In the genomic region with DNA sequence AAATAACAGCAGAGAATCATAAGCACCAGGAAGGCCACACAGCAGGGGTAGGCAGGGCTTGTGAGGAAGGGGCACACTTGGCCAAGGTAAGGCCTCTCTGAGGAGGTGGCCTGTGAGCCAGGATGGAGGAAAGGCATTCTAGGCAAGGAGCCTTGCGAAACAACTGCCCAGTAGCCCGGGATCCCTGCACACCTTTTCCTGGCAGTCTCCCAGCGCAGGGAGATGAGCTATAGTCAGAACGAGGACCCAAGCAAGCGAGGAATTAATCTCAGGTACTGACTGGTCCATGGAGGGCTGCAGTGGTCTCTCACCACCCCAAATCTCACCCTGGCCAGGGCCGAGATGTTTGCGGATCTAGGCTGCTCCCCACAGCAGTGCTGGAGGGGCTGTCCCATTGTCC, we compare ENCODE assay signal across 22 cellular contexts.
"Had no signal": no experiment of that assay in that cellular context is flagged by ENCODE, and none has a peak within 500 bp of the region (broad histone marks: within the 10 kb centered on the region; RNA-seq: fewer than 3 reads in every experiment).

No MANE protein-coding gene starts in this region.

- H3K27ac Mint-ChIP-seq: activated naive CD4-positive, alpha-beta T cell treated with anti-CD3 and anti-CD28 coated beads, Interleukin-2, amount 10 ng/mL, durations not matched to agents 7 days and 5 days; activated naive CD8-positive, alpha-beta T cell treated with anti-CD3 and anti-CD28 coated beads for 36 hours; activated T-helper 17 cell treated with anti-CD3 and anti-CD28 coated beads, Interleukin-2, amount 50 U/mL, for 72 hours; T-helper 1 cell treated with Interleukin-12 subunit alpha and Interleukin-12 subunit beta and Interleukin-4 antibody, amounts not matched to agents 30 μg/mL and 1 μg/mL, for 36 hours; WTC11 had no signal

- H3K9me3 Mint-ChIP-seq: activated naive CD4-positive, alpha-beta T cell treated with anti-CD3 and anti-CD28 coated beads, Interleukin-2, amount 10 ng/mL, durations not matched to agents 7 days and 5 days; activated naive CD8-positive, alpha-beta T cell treated with anti-CD3 and anti-CD28 coated beads for 36 hours; activated T-helper 17 cell treated with anti-CD3 and anti-CD28 coated beads, Interleukin-2, amount 50 U/mL, for 72 hours; T-helper 1 cell treated with Interleukin-12 subunit alpha and Interleukin-12 subunit beta and Interleukin-4 antibody, amounts not matched to agents 30 μg/mL and 1 μg/mL, for 36 hours; WTC11 had no signal

- H3K4me3 Mint-ChIP-seq: activated naive CD4-positive, alpha-beta T cell treated with anti-CD3 and anti-CD28 coated beads, Interleukin-2, amount 10 ng/mL, durations not matched to agents 7 days and 5 days; activated naive CD8-positive, alpha-beta T cell treated with anti-CD3 and anti-CD28 coated beads for 36 hours; activated T-helper 17 cell treated with anti-CD3 and anti-CD28 coated beads, Interleukin-2, amount 50 U/mL, for 72 hours; T-helper 1 cell treated with Interleukin-12 subunit alpha and Interleukin-12 subunit beta and Interleukin-4 antibody, amounts not matched to agents 30 μg/mL and 1 μg/mL, for 36 hours; WTC11 had no signal

- DNase-seq: activated CD4-positive, alpha-beta T cell treated with anti-CD3 and anti-CD28 coated beads for 48 hours; activated CD4-positive, alpha-beta T cell treated with anti-CD3 and anti-CD28 coated beads, Interleukin-2, amount 50 U/mL, for 4 hours; activated CD4-positive, CD25-positive, alpha-beta regulatory T cell treated with anti-CD3 and anti-CD28 coated beads, Interleukin-2, amount 50 U/mL, for 72 hours; activated gamma-delta T cell; activated naive CD4-positive, alpha-beta T cell treated with anti-CD3 and anti-CD28 coated beads, Interleukin-2, amount 10 ng/mL, durations not matched to agents 7 days and 5 days; activated naive CD8-positive, alpha-beta T cell treated with anti-CD3 and anti-CD28 coated beads for 36 hours; activated T-cell treated with anti-CD3 and anti-CD28 coated beads for 4 hours; activated T-cell treated with anti-CD3 and anti-CD28 coated beads, Interleukin-2, amount 50 U/mL, for 48 hours; brain microvascular endothelial cell; Kasumi-1; KBM-7; NCI-H1048; NCI-H146; NCI-H187 treated with DMSO at 0.1 percent for 48 hours; NCI-H2171; NCI-H2227 treated with DMSO at 0.1 percent for 48 hours; NCI-H446 treated with DMSO at 0.1 percent for 48 hours; SHP77 treated with DMSO at 0.1 percent for 48 hours had no signal

- H3K27me3 ChIP-seq: brain microvascular endothelial cell, cardiac muscle cell had no signal

- H3K4me1 Mint-ChIP-seq: activated naive CD4-positive, alpha-beta T cell treated with anti-CD3 and anti-CD28 coated beads, Interleukin-2, amount 10 ng/mL, durations not matched to agents 7 days and 5 days; activated naive CD8-positive, alpha-beta T cell treated with anti-CD3 and anti-CD28 coated beads for 36 hours; activated T-helper 17 cell treated with anti-CD3 and anti-CD28 coated beads, Interleukin-2, amount 50 U/mL, for 72 hours had no signal

- H3K4me3 ChIP-seq: cardiac muscle cell had no signal

- H3K36me3 Mint-ChIP-seq: activated naive CD4-positive, alpha-beta T cell treated with anti-CD3 and anti-CD28 coated beads, Interleukin-2, amount 10 ng/mL, durations not matched to agents 7 days and 5 days; activated naive CD8-positive, alpha-beta T cell treated with anti-CD3 and anti-CD28 coated beads for 36 hours; WTC11 had no signal

- H3K36me3 ChIP-seq: brain microvascular endothelial cell, cardiac muscle cell had no signal

- H3K27ac ChIP-seq: cardiac muscle cell had no signal
